In genomic region chr9:112162644-112163413, GRCh38 we compare ENCODE assay signal across 21 cellular contexts. TPM values are rescaled to one million over a fixed set of nuclear protein-coding genes. Genes with fewer than 3 reads are reported as not detected.
A peak's percentile ranks its signal among the peaks of the same experiment; 100 is the strongest.
DNase-seq lines count a peak whose midpoint lies in the region; ATAC-seq, FAIRE-seq and TF ChIP-seq lines count a peak whose summit lies in the region.
"Had no signal": no experiment of that assay in that cellular context is flagged by ENCODE, and none has a peak within 500 bp of the region (broad histone marks: within the 10 kb centered on the region; RNA-seq: fewer than 3 reads in every experiment).

No MANE protein-coding gene starts in this region.

- no peak for TF ChIP-seq RAD21 in HepG2 (CRISPR knock-in tag; IDR thresholded peaks at IDR 0.05)

- intact Hi-C loops in HepG2 (cut with micrococcal nuclease; ENCODE audit: unreplicated experiment) (no loop called here), right lobe of liver (cut with DNase I) (no loop called here), activated B cell treated with CpG ODN at 0.5 μM for 24 hours (cut with micrococcal nuclease) (loop anchor here (1.0 kb wide), 2 partner anchors 11 to 23 kb away; no protein-coding TSS in a partner anchor), upper lobe of right lung (cut with DNase I) (no loop called here)

- H3K4me3 ChIP-seq in HepG2 (replicated peaks in 1 of 3; ENCODE audit: insufficient read depth in 1 of 3, low read depth in 2 of 3, low read length in 3 of 3) (no peak overlapping the region), right lobe of liver (no peak overlapping the region), upper lobe of right lung (no peak overlapping the region)
- H3K4me3 ChIP-seq: breast epithelium, GM23338, left lung, psoas muscle had no signal

- TF ChIP-seq CTCF in HepG2 (CRISPR knock-in tag; IDR thresholded peaks at IDR 0.05) (no peak), right lobe of liver (IDR thresholded peaks at IDR 0.05) (no peak), activated B cell treated with CpG ODN at 0.5 μM for 24 hours (IDR thresholded peaks at IDR 0.05) (no peak), upper lobe of right lung (IDR thresholded peaks at IDR 0.05) (no peak)

- no peaks in the 10 kb centered on the region for H4K20me1 ChIP-seq in HepG2 (ENCODE audit: insufficient read depth, low read length)

- H3K9me3 Mint-ChIP-seq in activated B cell treated with CpG ODN at 0.5 μM for 24 hours = no peaks in the 10 kb centered on the region
- H3K9me3 Mint-ChIP-seq: CD4-positive, alpha-beta memory T cell; GM23338 had no signal

- no peak for DNase-seq in HepG2 (ENCODE audit: low spot score)
- no peak for DNase-seq in right lobe of liver
- peak; percentile 27 to 81 for DNase-seq in NOMO-1 (lab: John Stamatoyannopoulos, UW; ENCODE audit: unreplicated experiment in 2 of 2)
- no peak for DNase-seq in activated B cell treated with CpG ODN at 0.5 μM for 24 hours
- no peak for DNase-seq in upper lobe of right lung
- no peak for DNase-seq in NCI-H2171 treated with DMSO at 0.1 percent for 48 hours (lab: John Stamatoyannopoulos, UW)
- no peak for DNase-seq in effector CD8-positive, alpha-beta T cell (lab: John Stamatoyannopoulos, UW)
- DNase-seq: 8988T; activated T-cell treated with anti-CD3 and anti-CD28 coated beads, Interleukin-2, amount 50 U/mL, for 1 hour; CD4-positive, alpha-beta memory T cell; hippocampal formation; IMR-90; left lung; NCI-H146; NCI-H446 treated with DMSO at 0.1 percent for 48 hours; psoas muscle; substantia nigra had no signal

- in situ Hi-C loops in HepG2 (cut with HindIII; ENCODE audit: extremely low pct_ligation_motif_present, low pct_unique_long_range_greater_than_20kb) = no loop called here

- no peaks in the 10 kb centered on the region for H3K27me3 ChIP-seq in HepG2 (ENCODE audit: control insufficient read depth in 1 of 2, insufficient read depth in 2 of 2, low read length in 2 of 2)
- H3K27me3 ChIP-seq in right lobe of liver = no peaks in the 10 kb centered on the region
- no peaks in the 10 kb centered on the region for H3K27me3 ChIP-seq in upper lobe of right lung
- H3K27me3 ChIP-seq: breast epithelium, left lung had no signal

- H3K4me3 Mint-ChIP-seq in activated B cell treated with CpG ODN at 0.5 μM for 24 hours = no peak overlapping the region
- H3K4me3 Mint-ChIP-seq: activated naive CD8-positive, alpha-beta T cell; CD4-positive, alpha-beta memory T cell; GM23338 had no signal

- no peak for TF ChIP-seq POLR2A in HepG2 (IDR thresholded peaks at IDR 0.05; ENCODE audit: insufficient read depth in 1 of 2, low read depth in 2 of 2, low read length in 2 of 2)
- no peak for TF ChIP-seq POLR2A in right lobe of liver (IDR thresholded peaks at IDR 0.05)
- no peak for TF ChIP-seq POLR2A in GM18505 (IDR thresholded peaks at IDR 0.05; ENCODE audit: borderline replicate concordance, extremely low read depth, insufficient read depth, insufficient read length)

- H3K4me2 ChIP-seq in HepG2 (ENCODE audit: low read depth, low read length) = peak overlapping the region; percentile 38; the same call in 1 of the 2 replicates
- H3K4me2 ChIP-seq: GM23338 had no signal

- H3K36me3 Mint-ChIP-seq in activated B cell treated with CpG ODN at 0.5 μM for 24 hours (ENCODE audit: low read depth) = no peaks in the 10 kb centered on the region
- H3K36me3 Mint-ChIP-seq: activated naive CD8-positive, alpha-beta T cell had no signal

- peaks cover 46% of the 10 kb centered on the region for H3K4me1 ChIP-seq in HepG2 (ENCODE audit: insufficient read depth, low read length)
- H3K4me1 ChIP-seq in right lobe of liver = no peaks in the 10 kb centered on the region
- H3K4me1 ChIP-seq in upper lobe of right lung = peaks cover 6% of the 10 kb centered on the region
- H3K4me1 ChIP-seq: breast epithelium had no signal

- CTCF ChIA-PET in HepG2 (lab: Yijun Ruan, JAX; ENCODE audit: low intra/inter-chr PET ratio, low total read pairs) = no interaction called here
- CTCF ChIA-PET in activated B cell treated with CpG ODN at 0.5 μM for 24 hours (lab: Charles Lee) = interaction anchor here (0.8 to 1.0 kb wide), 2 partner anchors 25 to 65 kb away, joined by 3 read pairs; no protein-coding TSS in a partner anchor

- ATAC-seq in HepG2 (no peak; the same call in 2 of the 3 replicates), right lobe of liver (no peak), activated B cell treated with CpG ODN at 0.5 μM for 24 hours (ENCODE audit: low read depth) (peak; percentile 80), upper lobe of right lung (no peak), GM18505 (IDR thresholded peaks at IDR 0.05; ENCODE audit: unreplicated experiment) (no peak)
- ATAC-seq: GM23338, left lung, psoas muscle had no signal

- no peaks in the 10 kb centered on the region for H3K27me3 Mint-ChIP-seq in activated B cell treated with CpG ODN at 0.5 μM for 24 hours
- H3K27me3 Mint-ChIP-seq: activated naive CD8-positive, alpha-beta T cell; CD4-positive, alpha-beta memory T cell had no signal

- peak overlapping the region; percentile 21 for H3K27ac Mint-ChIP-seq in activated B cell treated with CpG ODN at 0.5 μM for 24 hours
- H3K27ac Mint-ChIP-seq: activated naive CD8-positive, alpha-beta T cell; GM23338 had no signal

- no TSS peak for BruUV-seq in HepG2 (replicated peaks; lab: Mats Ljungman, UMichigan)

- H3K9me3 ChIP-seq in HepG2 (ENCODE audit: low read length) = no peaks in the 10 kb centered on the region
- H3K9me3 ChIP-seq in right lobe of liver = no peaks in the 10 kb centered on the region
- H3K9me3 ChIP-seq in upper lobe of right lung = no peaks in the 10 kb centered on the region
- H3K9me3 ChIP-seq: breast epithelium, left lung, psoas muscle had no signal

- peak overlapping the region; percentile 34 for H3K27ac ChIP-seq in HepG2 (ENCODE audit: extremely low read length, insufficient read depth, low read length)
- no peak overlapping the region for H3K27ac ChIP-seq in right lobe of liver
- no peak overlapping the region for H3K27ac ChIP-seq in upper lobe of right lung
- H3K27ac ChIP-seq: breast epithelium, left lung, psoas muscle had no signal

- no peak for FAIRE-seq in HepG2 (lab: Jason Lieb, UNC)

- H3K4me1 Mint-ChIP-seq in activated B cell treated with CpG ODN at 0.5 μM for 24 hours = peaks cover 16% of the 10 kb centered on the region

- H3K36me3 ChIP-seq in HepG2 (replicated peaks in 1 of 2; ENCODE audit: control insufficient read depth in 1 of 2, insufficient read depth in 2 of 2, low read length in 2 of 2) = 0 out of 5 replicates have a peak, but pooled peaks cover 0 to 2% of the 10 kb centered on the region in 2 experiments
- no peaks in the 10 kb centered on the region for H3K36me3 ChIP-seq in right lobe of liver
- H3K36me3 ChIP-seq in upper lobe of right lung = no peaks in the 10 kb centered on the region
- H3K36me3 ChIP-seq: breast epithelium, left lung had no signal

- no peak overlapping the region for H3K9ac ChIP-seq in HepG2 (ENCODE audit: insufficient read depth, low read depth, low read length)

- 51% methylated on average over 5 of the region's 5 CpGs for whole genome bisulfite sequencing in HepG2 (ENCODE audit: low lambda C conversion rate)
- 53% methylated on average over 5 of the region's 5 CpGs for WGBS in right lobe of liver (ENCODE audit: insufficient coverage, low coverage, low lambda C conversion rate, missing lambda C conversion rate)

- TF ChIP-seq EP300 in HepG2 (IDR thresholded peaks at IDR 0.05; ENCODE audit: low read depth in 2 of 2, low read length in 2 of 2) (no peak), HepG2 (CRISPR knock-in tag; IDR thresholded peaks at IDR 0.05; ENCODE audit: borderline replicate concordance) (no peak)

- peaks cover 44% of the 10 kb centered on the region for H3K79me2 ChIP-seq in HepG2 (ENCODE audit: insufficient read depth, low read length)

- H2AFZ ChIP-seq in HepG2 (ENCODE audit: low read length) = no peak overlapping the region
- H2AFZ ChIP-seq: GM23338 had no signal

- POLR2A ChIA-PET in HepG2 (lab: Yijun Ruan, JAX) (interaction anchor here (2.4 kb wide), 1 partner anchor 11 kb away, joined by 8 read pairs; no protein-coding TSS in a partner anchor), activated B cell treated with CpG ODN at 0.5 μM for 24 hours (lab: Charles Lee) (interaction anchor here (1.6 kb wide), 1 partner anchor 12 kb away, joined by 10 read pairs; the partner anchor contains the start of gene SUSD1)

TF ChIP-seq in HepG2, 621 proteins besides CTCF, POLR2A, EP300 and RAD21 (continues in another document):
- TF ChIP-seq ZNF556 (CRISPR knock-in tag; IDR thresholded peaks at IDR 0.05; ENCODE audit: borderline replicate concordance) (no peak), ZMYM3 (CRISPR knock-in tag; IDR thresholded peaks at IDR 0.05) (peak; percentile 32; the same call in 1 of the 2 replicates)

RNA-seq across cellular contexts. Expression of gene SUSD1, which starts 12.3 kb away (rescaled TPM):
- 16.0 and 25.9 TPM in 2 replicates for total RNA-seq in HepG2 (2016; rRNA removed; fragmentation: Illumina TruSeq; extraction: Trizol)
- total RNA-seq in HepG2 (2016; cell fraction: cytosol; rRNA removed; fragmentation: Illumina TruSeq; extraction: Trizol; ENCODE audit: low read depth) = 19.0 and 22.4 TPM in 2 replicates
- total RNA-seq in HepG2 (2016; cell fraction: insoluble cytoplasmic fraction; rRNA removed; fragmentation: Illumina TruSeq; extraction: Trizol) = 13.8 and 23.8 TPM in 2 replicates
- total RNA-seq in HepG2 (2016; cell fraction: membrane; rRNA removed; fragmentation: Illumina TruSeq; extraction: Trizol) = 22.6 and 26.9 TPM in 2 replicates
- total RNA-seq in HepG2 (2016; cell fraction: nucleus; rRNA removed; fragmentation: Illumina TruSeq; extraction: Trizol) = 25.3 and 30.6 TPM in 2 replicates
- polyA plus RNA-seq in HepG2 (2011; rRNA removed) = 26.9 and 32.3 TPM in 2 replicates
- 28.5 and 29.1 TPM in 2 replicates for polyA plus RNA-seq in HepG2 (2011; cell fraction: cytosol; rRNA removed)
- polyA plus RNA-seq in HepG2 (2011; cell fraction: nucleus; rRNA removed) = 14.0 and 15.0 TPM in 2 replicates
- 15.4 and 19.2 TPM in 2 replicates for polyA plus RNA-seq in HepG2 (2012)
- polyA plus RNA-seq in HepG2 (2016; cell fraction: cytosol; fragmentation: Illumina TruSeq; extraction: Trizol; ENCODE audit: low read depth) = 8.6 and 9.9 TPM in 2 replicates
- 11.7 and 12.2 TPM in 2 replicates for polyA plus RNA-seq in HepG2 (2016; cell fraction: insoluble cytoplasmic fraction; fragmentation: Illumina TruSeq; extraction: Trizol; ENCODE audit: low read depth)
- polyA plus RNA-seq in HepG2 (2016; cell fraction: membrane; fragmentation: Illumina TruSeq; extraction: Trizol; ENCODE audit: low read depth) = 14.8 and 16.5 TPM in 2 replicates
- 26.8 and 28.0 TPM in 2 replicates for polyA plus RNA-seq in HepG2 (2016; cell fraction: nucleus; fragmentation: Illumina TruSeq; extraction: Trizol; ENCODE audit: insufficient read depth, low read depth)
- 11.2 and 45.2 TPM in 2 replicates for polyA minus RNA-seq in HepG2 (2011; rRNA and poly(A)+ RNA removed; ENCODE audit: low replicate concordance)
- 22.7 and 34.1 TPM in 2 replicates for polyA minus RNA-seq in HepG2 (2011; cell fraction: cytosol; rRNA and poly(A)+ RNA removed)
- 29.7 and 32.4 TPM in 2 replicates for polyA minus RNA-seq in HepG2 (2011; cell fraction: nucleus; rRNA and poly(A)+ RNA removed)
- 1 to 10 TPM; 2.7 to 7.2 (median 3.9) TPM for total RNA-seq in right lobe of liver
- 12.9 and 15.7 TPM in 2 replicates for total RNA-seq in activated B cell treated with CpG ODN at 0.5 μM for 24 hours
- 31.0 TPM for total RNA-seq in upper lobe of right lung

Comparison
In these comparisons a context has a peak if more than half of its experiments do, and no peak if none do; other contexts are left out.
1. DNase-seq: peak in NOMO-1 (2 of 2); none in HepG2 (single experiment), right lobe of liver (0 of 3), activated B cell treated with CpG ODN at 0.5 μM for 24 hours (single experiment), upper lobe of right lung (single experiment), NCI-H2171 treated with DMSO at 0.1 percent for 48 hours (single experiment) and effector CD8-positive, alpha-beta T cell (single experiment).